1 cellular context compared by ENCODE assay signal in genomic region chr1:145425436-145426029, GRCh38.
TF ChIP-seq lines count a peak whose summit lies in the region.

A gene with protein sequence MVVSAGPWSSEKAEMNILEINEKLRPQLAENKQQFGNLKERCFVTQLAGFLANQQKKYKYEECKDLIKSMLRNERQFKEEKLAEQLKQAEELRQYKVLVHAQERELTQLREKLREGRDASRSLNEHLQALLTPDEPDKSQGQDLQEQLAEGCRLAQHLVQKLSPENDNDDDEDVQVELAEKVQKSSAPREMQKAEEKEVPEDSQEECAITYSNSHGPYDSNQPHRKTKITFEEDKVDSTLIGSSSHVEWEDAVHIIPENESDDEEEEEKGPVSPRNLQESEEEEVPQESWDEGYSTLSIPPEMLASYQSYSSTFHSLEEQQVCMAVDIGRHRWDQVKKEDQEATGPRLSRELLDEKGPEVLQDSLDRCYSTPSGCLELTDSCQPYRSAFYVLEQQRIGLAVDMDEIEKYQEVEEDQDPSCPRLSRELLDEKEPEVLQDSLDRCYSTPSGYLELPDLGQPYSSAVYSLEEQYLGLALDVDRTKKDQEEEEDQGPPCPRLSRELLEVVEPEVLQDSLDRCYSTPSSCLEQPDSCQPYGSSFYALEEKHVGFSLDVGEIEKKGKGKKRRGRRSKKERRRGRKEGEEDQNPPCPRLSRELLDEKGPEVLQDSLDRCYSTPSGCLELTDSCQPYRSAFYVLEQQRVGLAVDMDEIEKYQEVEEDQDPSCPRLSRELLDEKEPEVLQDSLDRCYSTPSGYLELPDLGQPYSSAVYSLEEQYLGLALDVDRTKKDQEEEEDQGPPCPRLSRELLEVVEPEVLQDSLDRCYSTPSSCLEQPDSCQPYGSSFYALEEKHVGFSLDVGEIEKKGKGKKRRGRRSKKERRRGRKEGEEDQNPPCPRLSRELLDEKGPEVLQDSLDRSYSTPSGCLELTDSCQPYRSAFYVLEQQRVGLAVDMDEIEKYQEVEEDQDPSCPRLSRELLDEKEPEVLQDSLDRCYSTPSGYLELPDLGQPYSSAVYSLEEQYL (N-terminal part only) (minus strand): TSS chr1:145425603. CDS start chr1:145405272, 20,331 bp downstream.

TF ChIP-seq in K562, 482 proteins besides CTCF, POLR2A, EP300 and RAD21 (continued from another document and continues in another):
- no peak for TF ChIP-seq ZNF592 (IDR thresholded peaks at IDR 0.05)
- no peak for TF ChIP-seq ZFX (CRISPR knock-in tag; IDR thresholded peaks at IDR 0.05)
- TF ChIP-seq, protein P1, sequence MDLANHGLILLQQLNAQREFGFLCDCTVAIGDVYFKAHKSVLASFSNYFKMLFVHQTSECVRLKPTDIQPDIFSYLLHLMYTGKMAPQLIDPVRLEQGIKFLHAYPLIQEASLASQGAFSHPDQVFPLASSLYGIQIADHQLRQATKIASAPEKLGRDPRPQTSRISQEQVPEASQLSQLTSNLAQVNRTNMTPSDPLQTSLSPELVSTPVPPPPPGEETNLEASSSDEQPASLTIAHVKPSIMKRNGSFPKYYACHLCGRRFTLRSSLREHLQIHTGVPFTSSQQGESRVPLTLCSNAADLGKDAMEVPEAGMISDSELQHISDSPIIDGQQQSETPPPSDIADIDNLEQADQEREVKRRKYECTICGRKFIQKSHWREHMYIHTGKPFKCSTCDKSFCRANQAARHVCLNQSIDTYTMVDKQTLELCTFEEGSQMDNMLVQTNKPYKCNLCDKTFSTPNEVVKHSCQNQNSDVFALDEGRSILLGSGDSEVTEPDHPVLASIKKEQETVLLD (IDR thresholded peaks at IDR 0.05): peak; percentile 98
- TF ChIP-seq ZNF707 (CRISPR knock-in tag; conservative IDR thresholded peaks at IDR 0.05): no peak
- peak; percentile 60; the same call in 1 of the 2 replicates for TF ChIP-seq ATF7 (IDR thresholded peaks at IDR 0.05)
- TF ChIP-seq HOMEZ (CRISPR knock-in tag; IDR thresholded peaks at IDR 0.05): no peak
- TF ChIP-seq, protein P2, sequence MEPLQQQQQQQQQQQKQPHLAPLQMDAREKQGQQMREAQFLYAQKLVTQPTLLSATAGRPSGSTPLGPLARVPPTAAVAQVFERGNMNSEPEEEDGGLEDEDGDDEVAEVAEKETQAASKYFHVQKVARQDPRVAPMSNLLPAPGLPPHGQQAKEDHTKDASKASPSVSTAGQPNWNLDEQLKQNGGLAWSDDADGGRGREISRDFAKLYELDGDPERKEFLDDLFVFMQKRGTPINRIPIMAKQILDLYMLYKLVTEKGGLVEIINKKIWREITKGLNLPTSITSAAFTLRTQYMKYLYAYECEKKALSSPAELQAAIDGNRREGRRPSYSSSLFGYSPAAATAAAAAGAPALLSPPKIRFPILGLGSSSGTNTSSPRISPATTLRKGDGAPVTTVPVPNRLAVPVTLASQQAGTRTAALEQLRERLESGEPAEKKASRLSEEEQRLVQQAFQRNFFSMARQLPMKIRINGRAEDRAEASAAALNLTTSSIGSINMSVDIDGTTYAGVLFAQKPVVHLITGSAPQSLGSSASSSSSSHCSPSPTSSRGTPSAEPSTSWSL (CRISPR knock-in tag; IDR thresholded peaks at IDR 0.05; ENCODE audit: borderline replicate concordance): no peak
- no peak for TF ChIP-seq SETDB1 (IDR thresholded peaks at IDR 0.05; ENCODE audit: low read length)
- no peak for TF ChIP-seq ZBTB40 (IDR thresholded peaks at IDR 0.05)
- no peak for TF ChIP-seq ZBTB40 (CRISPR knock-in tag; IDR thresholded peaks at IDR 0.05)
- TF ChIP-seq NCOA1 (IDR thresholded peaks at IDR 0.05; ENCODE audit: low read depth): no peak
- no peak for TF ChIP-seq CBX1 (IDR thresholded peaks at IDR 0.05; ENCODE audit: low read depth)
- TF ChIP-seq RBM34 (IDR thresholded peaks at IDR 0.05; ENCODE audit: borderline replicate concordance, insufficient read depth, low read length): no peak
- TF ChIP-seq RBM15 (IDR thresholded peaks at IDR 0.05; ENCODE audit: insufficient read depth, low read length): no peak
- no peak for TF ChIP-seq CREBBP (IDR thresholded peaks at IDR 0.05; ENCODE audit: low read depth, low read length)
- TF ChIP-seq BCL6 (CRISPR knock-in tag; IDR thresholded peaks at IDR 0.05): no peak
- peak; percentile 65 for TF ChIP-seq SUPT5H (IDR thresholded peaks at IDR 0.05)
- TF ChIP-seq ZNF766 (CRISPR knock-in tag; conservative IDR thresholded peaks at IDR 0.05): no peak
- no peak for TF ChIP-seq MEF2A (IDR thresholded peaks at IDR 0.05; ENCODE audit: control insufficient read depth, low read depth, low read length)
- no peak for TF ChIP-seq ZNF584 (CRISPR knock-in tag; IDR thresholded peaks at IDR 0.05; ENCODE audit: low read depth)
- TF ChIP-seq KLF1 (tag; IDR thresholded peaks at IDR 0.05): no peak
- TF ChIP-seq SAFB (IDR thresholded peaks at IDR 0.05; ENCODE audit: borderline replicate concordance, low read depth, low read length): no peak
- TF ChIP-seq ZFP91 (CRISPR knock-in tag; IDR thresholded peaks at IDR 0.05): peak; percentile 77
- TF ChIP-seq STAT5A (IDR thresholded peaks at IDR 0.05; ENCODE audit: borderline replicate concordance, low read length): no peak
- no peak for TF ChIP-seq XRCC4 (IDR thresholded peaks at IDR 0.05; ENCODE audit: extremely low read depth, insufficient read depth, insufficient read length)
- TF ChIP-seq ETS1 (conservative IDR thresholded peaks at IDR 0.05; ENCODE audit: control insufficient read depth, low read depth, low read length): no peak
- TF ChIP-seq KAT8 (IDR thresholded peaks at IDR 0.05; ENCODE audit: low read depth): no peak
- TF ChIP-seq PHF8 (IDR thresholded peaks at IDR 0.05; ENCODE audit: borderline replicate concordance, low read length): peak; percentile 1; the same call in 1 of the 2 replicates
- TF ChIP-seq POLR2H (tag; IDR thresholded peaks at IDR 0.05; ENCODE audit: low read depth): no peak
- no peak for TF ChIP-seq BRD4 (IDR thresholded peaks at IDR 0.05)
- no peak for TF ChIP-seq PTRF (tag; IDR thresholded peaks at IDR 0.05)
